Comparison of ENCODE assay signal across 15 cellular contexts in the genomic region with DNA sequence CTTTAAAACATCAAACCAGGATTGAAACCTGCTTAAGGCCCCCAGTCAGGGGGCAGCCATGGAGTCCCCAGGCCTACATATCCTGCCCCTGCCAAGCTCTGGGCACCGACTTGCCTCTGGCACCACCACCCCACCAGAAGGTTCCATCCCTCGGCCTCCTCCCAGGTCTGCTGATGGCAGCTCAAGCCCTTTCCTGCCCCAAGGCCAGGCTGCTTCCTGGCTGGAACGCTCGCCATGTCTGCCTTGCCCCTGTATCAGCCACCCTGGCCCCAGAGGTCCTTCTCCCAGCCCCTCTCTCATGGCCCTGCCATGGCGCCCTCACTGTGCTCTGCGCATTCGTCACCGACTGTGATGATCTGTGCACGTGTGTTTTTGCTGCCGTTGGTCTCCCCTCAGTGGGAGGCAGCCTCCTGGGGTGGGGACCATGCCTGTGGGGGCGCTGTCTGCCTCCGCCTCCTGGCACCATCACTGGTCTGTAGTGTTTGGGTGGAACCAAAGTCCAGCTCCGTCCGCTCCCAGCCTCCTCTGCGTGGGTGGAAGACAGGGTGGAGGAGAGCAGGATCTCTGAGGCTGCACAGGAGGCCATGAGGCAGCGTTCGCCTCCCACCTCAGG.
"Had no signal": no experiment of that assay in that cellular context is flagged by ENCODE, and none has a peak within 500 bp of the region (broad histone marks: within the 10 kb centered on the region; RNA-seq: fewer than 3 reads in every experiment).

No MANE protein-coding gene starts in this region.

- DNase-seq: activated T-cell treated with anti-CD3 and anti-CD28 coated beads, Interleukin-2, amount 50 U/mL, for 1 hour; erythroblast; foreskin fibroblast; stimulated activated CD4-positive, alpha-beta T cell treated with anti-CD3 and anti-CD28 coated beads, Interleukin-12 subunit alpha, Interleukin-12 subunit beta, amount 100 ng/mL, for 4 hours; stimulated activated CD4-positive, alpha-beta T cell treated with anti-CD3 and anti-CD28 coated beads, Interleukin-1b, Interleukin-23, amount 100 ng/mL, for 48 hours; substantia nigra; T-cell; tibial artery had no signal

- H3K4me3 Mint-ChIP-seq: memory B cell; stimulated activated naive CD8-positive, alpha-beta T cell treated with anti-CD3 and anti-CD28 coated beads, Interleukin-15, Interleukin-2, amounts not matched to agents 100 ng/mL and 50 ng/mL, for 24 hours; T-cell; T-helper 2 cell treated with Interferon-gamma antibody and Interleukin-4, amounts not matched to agents 5 μg/mL and 100 μg/mL, for 36 hours; WTC11 had no signal

- H3K27ac Mint-ChIP-seq: memory B cell; progenitor cell of endocrine pancreas; stimulated activated naive CD8-positive, alpha-beta T cell treated with anti-CD3 and anti-CD28 coated beads, Interleukin-15, Interleukin-2, amounts not matched to agents 100 ng/mL and 50 ng/mL, for 24 hours; T-cell; T-helper 2 cell treated with Interferon-gamma antibody and Interleukin-4, amounts not matched to agents 5 μg/mL and 100 μg/mL, for 36 hours; WTC11 had no signal

- H3K4me3 ChIP-seq: cardiac muscle cell, hepatocyte, tibial artery had no signal

- H3K36me3 Mint-ChIP-seq: T-cell had no signal

- H3K79me2 ChIP-seq: hepatocyte had no signal

- H3K9me3 Mint-ChIP-seq: memory B cell; T-cell; T-helper 2 cell treated with Interferon-gamma antibody and Interleukin-4, amounts not matched to agents 5 μg/mL and 100 μg/mL, for 36 hours had no signal

- H3K4me2 ChIP-seq: hepatocyte had no signal

- H3K9me3 ChIP-seq: tibial artery had no signal

- H3K36me3 ChIP-seq: cardiac muscle cell, tibial artery had no signal

- H3K4me1 Mint-ChIP-seq: memory B cell had no signal

- H2AFZ ChIP-seq: hepatocyte had no signal

- H3K27ac ChIP-seq: cardiac muscle cell, hepatocyte, tibial artery had no signal
